ENCODE assay signal across 21 cellular contexts in genomic region chr7:99768471-99768870, GRCh38. TPM values are rescaled to one million over a fixed set of nuclear protein-coding genes. Genes with fewer than 3 reads are reported as not detected.
DNase-seq lines count a peak whose midpoint lies in the region; ATAC-seq and TF ChIP-seq lines count a peak whose summit lies in the region.
"Had no signal": no experiment of that assay in that cellular context is flagged by ENCODE, and none has a peak within 500 bp of the region (broad histone marks: within the 10 kb centered on the region; RNA-seq: fewer than 3 reads in every experiment).

No MANE protein-coding gene starts in this region.

- H3K9me3 Mint-ChIP-seq in stimulated activated naive CD8-positive, alpha-beta T cell treated with anti-CD3 and anti-CD28 coated beads, Interleukin-15, amount 100 ng/mL, for 72 hours = peaks cover 3 to 7% of the 10 kb centered on the region in 2 donors
- peaks cover 3% of the 10 kb centered on the region for H3K9me3 Mint-ChIP-seq in activated CD8-positive, alpha-beta T cell treated with anti-CD3 and anti-CD28 coated beads for 36 hours
- H3K9me3 Mint-ChIP-seq in stimulated activated effector memory CD8-positive, alpha-beta T cell treated with anti-CD3 and anti-CD28 coated beads, Interleukin-12 subunit alpha, Interleukin-12 subunit beta, amount 100 ng/mL, for 72 hours = peaks cover under 1% of the 10 kb centered on the region
- H3K9me3 Mint-ChIP-seq in naive thymus-derived CD4-positive, alpha-beta T cell = peaks cover 0 to 14% (median 6%) of the 10 kb centered on the region in 11 donors

- H3K27ac Mint-ChIP-seq in stimulated activated naive CD8-positive, alpha-beta T cell treated with anti-CD3 and anti-CD28 coated beads, Interleukin-15, amount 100 ng/mL, for 72 hours = no peak overlapping the region
- H3K27ac Mint-ChIP-seq in activated CD8-positive, alpha-beta T cell treated with anti-CD3 and anti-CD28 coated beads for 36 hours = peak overlapping the region; percentile 16
- H3K27ac Mint-ChIP-seq in stimulated activated effector memory CD8-positive, alpha-beta T cell treated with anti-CD3 and anti-CD28 coated beads, Interleukin-12 subunit alpha, Interleukin-12 subunit beta, amount 100 ng/mL, for 72 hours = no peak overlapping the region
- H3K27ac Mint-ChIP-seq in naive thymus-derived CD4-positive, alpha-beta T cell = no peak overlapping the region

- peaks cover 32% of the 10 kb centered on the region for H3K27me3 Mint-ChIP-seq in stimulated activated naive CD8-positive, alpha-beta T cell treated with anti-CD3 and anti-CD28 coated beads, Interleukin-15, amount 100 ng/mL, for 72 hours
- peaks cover 30% of the 10 kb centered on the region for H3K27me3 Mint-ChIP-seq in activated CD8-positive, alpha-beta T cell treated with anti-CD3 and anti-CD28 coated beads for 36 hours
- H3K27me3 Mint-ChIP-seq in naive thymus-derived CD4-positive, alpha-beta T cell = peaks cover 21 to 37% (median 31%) of the 10 kb centered on the region in 5 donors

- intact Hi-C loops in activated CD8-positive, alpha-beta T cell treated with anti-CD3 and anti-CD28 coated beads for 36 hours (cut with micrococcal nuclease) = no loop called here
- intact Hi-C loops in naive thymus-derived CD4-positive, alpha-beta T cell (cut with micrococcal nuclease) = no loop called here

- H3K27me3 ChIP-seq in naive thymus-derived CD4-positive, alpha-beta T cell (ENCODE audit: control insufficient read depth in 2 of 2, insufficient read depth in 2 of 2, low read length in 2 of 2) = peaks cover 0 to 8% of the 10 kb centered on the region in 2 donors

- H3K27ac ChIP-seq in naive thymus-derived CD4-positive, alpha-beta T cell (ENCODE audit: low read depth, low read length) = no peak overlapping the region
- H3K27ac ChIP-seq: A549, C4-2B, KMS-11 had no signal

- no peak for TF ChIP-seq CTCF in activated CD8-positive, alpha-beta T cell treated with anti-CD3 and anti-CD28 coated beads for 36 hours (IDR thresholded peaks at IDR 0.05)

- POLR2A ChIA-PET in activated CD8-positive, alpha-beta T cell treated with anti-CD3 and anti-CD28 coated beads for 36 hours (lab: Charles Lee) = no interaction called here
- POLR2A ChIA-PET in naive thymus-derived CD4-positive, alpha-beta T cell (lab: Charles Lee) = no interaction called here

- H3K4me1 ChIP-seq in naive thymus-derived CD4-positive, alpha-beta T cell (ENCODE audit: control insufficient read depth in 2 of 2, insufficient read depth in 2 of 2, low read length in 2 of 2) = no peaks in the 10 kb centered on the region
- H3K4me1 ChIP-seq: A549 had no signal

- no peak for DNase-seq in stimulated activated naive CD8-positive, alpha-beta T cell treated with anti-CD3 and anti-CD28 coated beads, Interleukin-15, amount 100 ng/mL, for 72 hours
- no peak for DNase-seq in stimulated activated naive CD8-positive, alpha-beta T cell treated with anti-CD3 and anti-CD28 coated beads, Interleukin-15, Interleukin-2, amounts not matched to agents 100 U/mL and 50 U/mL, for 24 hours
- DNase-seq in activated CD8-positive, alpha-beta T cell treated with anti-CD3 and anti-CD28 coated beads for 36 hours = no peak
- no peak for DNase-seq in stimulated activated effector memory CD8-positive, alpha-beta T cell treated with anti-CD3 and anti-CD28 coated beads, Interleukin-12 subunit alpha, Interleukin-12 subunit beta, amount 100 ng/mL, for 72 hours (ENCODE audit: low spot score in 2 of 2)
- DNase-seq in naive thymus-derived CD4-positive, alpha-beta T cell = no peak
- DNase-seq: GF-D8, NCI-H1092 treated with DMSO at 0.1 percent for 48 hours, NCI-H510A treated with DMSO at 0.1 percent for 48 hours, Right ventricle myocardium superior, SK-N-SH, T-helper 1 cell had no signal

- peak; percentile 70 for ATAC-seq in stimulated activated naive CD8-positive, alpha-beta T cell treated with anti-CD3 and anti-CD28 coated beads, Interleukin-15, amount 100 ng/mL, for 72 hours
- ATAC-seq in stimulated activated naive CD8-positive, alpha-beta T cell treated with anti-CD3 and anti-CD28 coated beads, Interleukin-15, Interleukin-2, amounts not matched to agents 100 U/mL and 50 U/mL, for 24 hours = no peak
- ATAC-seq in HG02970 (IDR thresholded peaks at IDR 0.05; ENCODE audit: low FRiP score, unreplicated experiment) = peak; percentile 33
- ATAC-seq in activated CD8-positive, alpha-beta T cell treated with anti-CD3 and anti-CD28 coated beads for 36 hours = peak; percentile 20
- ATAC-seq in stimulated activated effector memory CD8-positive, alpha-beta T cell treated with anti-CD3 and anti-CD28 coated beads, Interleukin-12 subunit alpha, Interleukin-12 subunit beta, amount 100 ng/mL, for 72 hours = peak; percentile 65
- ATAC-seq in GM21367 (IDR thresholded peaks at IDR 0.05; ENCODE audit: unreplicated experiment) = no peak
- ATAC-seq in HG02759 (IDR thresholded peaks at IDR 0.05; ENCODE audit: unreplicated experiment) = no peak
- no peak for ATAC-seq in naive thymus-derived CD4-positive, alpha-beta T cell
- ATAC-seq: A549, Panc1 had no signal

- H3K9me3 ChIP-seq in naive thymus-derived CD4-positive, alpha-beta T cell (ENCODE audit: control insufficient read depth in 2 of 3, low read length in 3 of 3) = no peaks in the 10 kb centered on the region
- H3K9me3 ChIP-seq: A549, SK-N-SH had no signal

- no peak overlapping the region for H3K4me3 ChIP-seq in naive thymus-derived CD4-positive, alpha-beta T cell (ENCODE audit: low read length)
- H3K4me3 ChIP-seq: A549 had no signal

- no peak overlapping the region for H3K4me3 Mint-ChIP-seq in stimulated activated naive CD8-positive, alpha-beta T cell treated with anti-CD3 and anti-CD28 coated beads, Interleukin-15, amount 100 ng/mL, for 72 hours
- H3K4me3 Mint-ChIP-seq in activated CD8-positive, alpha-beta T cell treated with anti-CD3 and anti-CD28 coated beads for 36 hours = no peak overlapping the region
- no peak overlapping the region for H3K4me3 Mint-ChIP-seq in stimulated activated effector memory CD8-positive, alpha-beta T cell treated with anti-CD3 and anti-CD28 coated beads, Interleukin-12 subunit alpha, Interleukin-12 subunit beta, amount 100 ng/mL, for 72 hours
- no peak overlapping the region for H3K4me3 Mint-ChIP-seq in naive thymus-derived CD4-positive, alpha-beta T cell

- H3K4me1 Mint-ChIP-seq in stimulated activated naive CD8-positive, alpha-beta T cell treated with anti-CD3 and anti-CD28 coated beads, Interleukin-15, amount 100 ng/mL, for 72 hours = peaks cover 23% of the 10 kb centered on the region
- H3K4me1 Mint-ChIP-seq in activated CD8-positive, alpha-beta T cell treated with anti-CD3 and anti-CD28 coated beads for 36 hours (ENCODE audit: low read depth) = peaks cover 17% of the 10 kb centered on the region
- peaks cover 17% of the 10 kb centered on the region for H3K4me1 Mint-ChIP-seq in stimulated activated effector memory CD8-positive, alpha-beta T cell treated with anti-CD3 and anti-CD28 coated beads, Interleukin-12 subunit alpha, Interleukin-12 subunit beta, amount 100 ng/mL, for 72 hours
- H3K4me1 Mint-ChIP-seq in naive thymus-derived CD4-positive, alpha-beta T cell = peaks cover 0 to 10% (median 0%) of the 10 kb centered on the region in 7 donors

- H3K36me3 ChIP-seq in naive thymus-derived CD4-positive, alpha-beta T cell (ENCODE audit: control insufficient read depth in 2 of 3, insufficient read depth in 3 of 3, low read length in 3 of 3) = no peaks in the 10 kb centered on the region

- no peaks in the 10 kb centered on the region for H3K36me3 Mint-ChIP-seq in activated CD8-positive, alpha-beta T cell treated with anti-CD3 and anti-CD28 coated beads for 36 hours (ENCODE audit: low read depth)
- no peaks in the 10 kb centered on the region for H3K36me3 Mint-ChIP-seq in stimulated activated effector memory CD8-positive, alpha-beta T cell treated with anti-CD3 and anti-CD28 coated beads, Interleukin-12 subunit alpha, Interleukin-12 subunit beta, amount 100 ng/mL, for 72 hours
- H3K36me3 Mint-ChIP-seq in naive thymus-derived CD4-positive, alpha-beta T cell = peaks cover 0 to 7% (median 0%) of the 10 kb centered on the region in 5 donors

- CTCF ChIA-PET in activated CD8-positive, alpha-beta T cell treated with anti-CD3 and anti-CD28 coated beads for 36 hours (lab: Charles Lee) = no interaction called here
- CTCF ChIA-PET in naive thymus-derived CD4-positive, alpha-beta T cell (lab: Charles Lee) = no interaction called here

RNA-seq across cellular contexts. Expression of gene CYP3A4, which starts 15.5 kb away (rescaled TPM):
- not detected for total RNA-seq in activated CD8-positive, alpha-beta T cell treated with anti-CD3 and anti-CD28 coated beads for 36 hours
- total RNA-seq in naive thymus-derived CD4-positive, alpha-beta T cell = not detected
- not detected for polyA plus RNA-seq in naive thymus-derived CD4-positive, alpha-beta T cell
- total RNA-seq: H1, MCF 10A had no signal
- polyA plus RNA-seq: H1, SK-N-SH had no signal

RNA-seq across cellular contexts. Expression of gene CYP3A7, which starts 33.5 kb away (rescaled TPM):
- not detected for total RNA-seq in activated CD8-positive, alpha-beta T cell treated with anti-CD3 and anti-CD28 coated beads for 36 hours
- not detected for total RNA-seq in naive thymus-derived CD4-positive, alpha-beta T cell
- polyA plus RNA-seq in naive thymus-derived CD4-positive, alpha-beta T cell = under 1 TPM in 1 of 2 donors, not detected in 1; 0.08 TPM
- total RNA-seq: Daoy, H1, MCF 10A, Right ventricle myocardium superior had no signal
- polyA plus RNA-seq: H1, SK-N-SH had no signal

RNA-seq across cellular contexts. Expression of gene CYP3A43, which starts 59.3 kb away (rescaled TPM):
- not detected for total RNA-seq in activated CD8-positive, alpha-beta T cell treated with anti-CD3 and anti-CD28 coated beads for 36 hours
- under 1 TPM in 1 of 5 experiments, not detected in 4; 0.32 TPM for total RNA-seq in naive thymus-derived CD4-positive, alpha-beta T cell
- polyA plus RNA-seq in naive thymus-derived CD4-positive, alpha-beta T cell = not detected
- total RNA-seq: Daoy, H1, MCF 10A, Right ventricle myocardium superior had no signal
- polyA plus RNA-seq: A549, SK-N-SH had no signal

Comparison
In these comparisons a context has a peak if more than half of its experiments do, and no peak if none do; other contexts are left out.
1. ATAC-seq: peak in stimulated activated naive CD8-positive, alpha-beta T cell treated with anti-CD3 and anti-CD28 coated beads, Interleukin-15, amount 100 ng/mL, for 72 hours (single experiment), HG02970 (single experiment), activated CD8-positive, alpha-beta T cell treated with anti-CD3 and anti-CD28 coated beads for 36 hours (single experiment) and stimulated activated effector memory CD8-positive, alpha-beta T cell treated with anti-CD3 and anti-CD28 coated beads, Interleukin-12 subunit alpha, Interleukin-12 subunit beta, amount 100 ng/mL, for 72 hours (single experiment); none in stimulated activated naive CD8-positive, alpha-beta T cell treated with anti-CD3 and anti-CD28 coated beads, Interleukin-15, Interleukin-2, amounts not matched to agents 100 U/mL and 50 U/mL, for 24 hours (single experiment), GM21367 (single experiment), HG02759 (single experiment) and naive thymus-derived CD4-positive, alpha-beta T cell (single experiment).